Comparison of ENCODE assay signal across 8 cellular contexts in genomic region chr7:73850781-73851207, GRCh38. TPM values are rescaled to one million over a fixed set of nuclear protein-coding genes. Genes with fewer than 3 reads are reported as not detected.
DNase-seq lines count a peak whose midpoint lies in the region; ATAC-seq, FAIRE-seq and TF ChIP-seq lines count a peak whose summit lies in the region.

No MANE protein-coding gene starts in this region.

- no peaks in the 10 kb centered on the region for H3K9me1 ChIP-seq in keratinocyte (ENCODE audit: control insufficient read depth, extremely low read depth, insufficient read depth, low read length)

- H3K27me3 ChIP-seq in adipocyte (replicated peaks; ENCODE audit: control insufficient read depth, insufficient read depth, low read length): no peaks in the 10 kb centered on the region
- H3K27me3 ChIP-seq in keratinocyte (ENCODE audit: control insufficient read depth, extremely low read depth, insufficient read depth, low read length): no peaks in the 10 kb centered on the region
- H3K27me3 ChIP-seq in uterus: no peaks in the 10 kb centered on the region

- no peaks in the 10 kb centered on the region for H3K9me3 ChIP-seq in adipocyte (ENCODE audit: control insufficient read depth, low read length)
- no peaks in the 10 kb centered on the region for H3K9me3 ChIP-seq in keratinocyte (ENCODE audit: control insufficient read depth, low read depth, low read length)
- no peaks in the 10 kb centered on the region for H3K9me3 ChIP-seq in uterus

- no peak overlapping the region for H3K4me3 ChIP-seq in adipocyte (ENCODE audit: low read length)
- H3K4me3 ChIP-seq in keratinocyte (ENCODE audit: control insufficient read depth in 2 of 3, extremely low read depth in 1 of 3, insufficient read depth in 2 of 3, low read depth in 1 of 3, low read length in 3 of 3): peak overlapping the region in 1 of 3 experiments; percentile 4
- no peak overlapping the region for H3K4me3 ChIP-seq in uterus

- no peaks in the 10 kb centered on the region for H3K36me3 ChIP-seq in adipocyte (ENCODE audit: control insufficient read depth, insufficient read depth, low read length, severe bottlenecking)
- H3K36me3 ChIP-seq in keratinocyte (ENCODE audit: control insufficient read depth in 2 of 2, extremely low read depth in 1 of 2, insufficient read depth in 2 of 2, low read length in 2 of 2): no peaks in the 10 kb centered on the region
- no peaks in the 10 kb centered on the region for H3K36me3 ChIP-seq in uterus

- no peaks in the 10 kb centered on the region for H3K79me2 ChIP-seq in keratinocyte (ENCODE audit: control insufficient read depth, insufficient read depth, low read length)

- dilution Hi-C loops in keratinocyte (cut with MboI; ENCODE audit: extremely low pct_ligation_motif_present, low sequenced_read_pairs): loop anchor here (25.0 kb wide), 1 partner anchor 112 kb away; no protein-coding TSS in a partner anchor

- peak overlapping the region; percentile 67 for H3K4me2 ChIP-seq in keratinocyte (ENCODE audit: control insufficient read depth, extremely low read depth, insufficient read depth, low read depth, low read length)

- intact Hi-C loops in Right ventricle myocardium inferior (cut with DNase I): no loop called here
- intact Hi-C loops in cardiac septum (cut with DNase I): no loop called here
- intact Hi-C loops in uterus (cut with DNase I; ENCODE audit: low total_unique reads): no loop called here

- H4K20me1 ChIP-seq in keratinocyte (ENCODE audit: control insufficient read depth, extremely low read depth, insufficient read depth, low read length): no peaks in the 10 kb centered on the region

- peak overlapping the region; percentile 74 for H3K9ac ChIP-seq in adipocyte (ENCODE audit: low read length)
- peak overlapping the region; percentile 88 for H3K9ac ChIP-seq in keratinocyte (ENCODE audit: control insufficient read depth, extremely low read depth, insufficient read depth, low read length)

- H2AFZ ChIP-seq in keratinocyte (ENCODE audit: control insufficient read depth, low read length): no peak overlapping the region

- H3K4me1 ChIP-seq in adipocyte (ENCODE audit: control insufficient read depth, insufficient read depth, low read length): peaks cover 34% of the 10 kb centered on the region
- peaks cover 47% of the 10 kb centered on the region for H3K4me1 ChIP-seq in keratinocyte (ENCODE audit: control insufficient read depth, extremely low read depth, insufficient read depth, low read length)
- H3K4me1 ChIP-seq in uterus: peaks cover 0 to 3% of the 10 kb centered on the region in 2 donors

- no peak for TF ChIP-seq POLR2A in uterus (IDR thresholded peaks at IDR 0.05)

- DNase-seq in Right ventricle myocardium inferior (ENCODE audit: missing footprints): no peak
- no peak for DNase-seq in cardiac septum (ENCODE audit: low spot score)
- DNase-seq in adipocyte (ENCODE audit: low read depth): peak; percentile 98
- peak; percentile 78 for DNase-seq in keratinocyte (ENCODE audit: low read depth, low spot score)
- peak in 1 of 2 donors; percentile 82 for DNase-seq in uterus
- DNase-seq in stimulated activated CD8-positive, alpha-beta memory T cell treated with anti-CD3 and anti-CD28 coated beads, Interleukin-4, amount 100 ng/mL, for 48 hours: no peak
- DNase-seq in Ammon's horn (ENCODE audit: low spot score): no peak

- no peak for TF ChIP-seq CTCF in keratinocyte (optimal IDR thresholded peaks at IDR 0.05 in 1 of 3, IDR thresholded peaks at IDR 0.05 in 1 of 3, conservative IDR thresholded peaks at IDR 0.05 in 1 of 3; ENCODE audit: extremely low read depth in 1 of 3, insufficient read depth in 2 of 3, low read length in 3 of 3)
- no peak for TF ChIP-seq CTCF in uterus (IDR thresholded peaks at IDR 0.05)

- ATAC-seq in Right ventricle myocardium inferior (peak; percentile 72), GM21619 (IDR thresholded peaks at IDR 0.05; ENCODE audit: unreplicated experiment) (no peak)

- H3K27ac ChIP-seq in keratinocyte (ENCODE audit: control insufficient read depth, insufficient read depth, low read length) (peak overlapping the region; percentile 98), uterus (peak overlapping the region; percentile 86 to 96)

- FAIRE-seq in keratinocyte (lab: Jason Lieb, UNC): peak; percentile 84

RNA-seq across cellular contexts. Expression of gene METTL27, which starts 8.5 kb away (rescaled TPM):
- total RNA-seq in Right ventricle myocardium inferior (0.27 TPM), cardiac septum (0.35 TPM), uterus (1 to 10 TPM in 3 of 4 donors, not detected in 1; 1.5 to 9.3 (median 2.8) TPM)
- 0.90 to 1.4 TPM (median 0.97 TPM) in 3 replicates for polyA plus RNA-seq in keratinocyte
- polyA plus RNA-seq in keratinocyte (2011; ENCODE audit: low read depth): not detected
- polyA plus RNA-seq in keratinocyte (2011; cell fraction: cytosol; rRNA removed): 0.29 and 1.1 TPM in 2 replicates
- 1.5 and 1.8 TPM in 2 replicates for polyA plus RNA-seq in keratinocyte (2011; cell fraction: nucleus; rRNA removed)
- polyA plus RNA-seq in keratinocyte (2012; ENCODE audit: low replicate concordance): 0.90 and 2.2 TPM in 2 replicates
- polyA minus RNA-seq in keratinocyte: 0.69 to 1.2 TPM (median 1.2 TPM) in 3 replicates
- not detected for polyA minus RNA-seq in keratinocyte (2011; cell fraction: cytosol; rRNA and poly(A)+ RNA removed)
- 1.1 and 1.3 TPM in 2 replicates for polyA minus RNA-seq in keratinocyte (2011; cell fraction: nucleus; rRNA and poly(A)+ RNA removed)

RNA-seq across cellular contexts. Expression of gene TMEM270, which starts 10.2 kb away (rescaled TPM):
- total RNA-seq in Right ventricle myocardium inferior: not detected
- total RNA-seq in cardiac septum: not detected
- not detected in 3 replicates for polyA plus RNA-seq in keratinocyte
- not detected for polyA plus RNA-seq in keratinocyte (2011; ENCODE audit: low read depth)
- not detected in 2 replicates for polyA plus RNA-seq in keratinocyte (2011; cell fraction: cytosol; rRNA removed)
- not detected in 2 replicates for polyA plus RNA-seq in keratinocyte (2011; cell fraction: nucleus; rRNA removed)
- not detected in 2 replicates for polyA plus RNA-seq in keratinocyte (2012; ENCODE audit: low replicate concordance)
- not detected in 3 replicates for polyA minus RNA-seq in keratinocyte
- not detected for polyA minus RNA-seq in keratinocyte (2011; cell fraction: cytosol; rRNA and poly(A)+ RNA removed)
- polyA minus RNA-seq in keratinocyte (2011; cell fraction: nucleus; rRNA and poly(A)+ RNA removed): not detected in 2 replicates
- 1 to 10 TPM in 1 of 4 donors, not detected in 3; 1.1 TPM for total RNA-seq in uterus

RNA-seq across cellular contexts. Expression of gene CLDN4, which starts 20.0 kb away (rescaled TPM):
- total RNA-seq in Right ventricle myocardium inferior (not detected), cardiac septum (not detected), uterus (10 to 100 TPM in 1 of 4 donors, 1 to 10 TPM in 2, under 1 TPM in 1; 0.77 to 55.7 (median 4.5) TPM)
- polyA plus RNA-seq in keratinocyte: 7.2 to 14.8 TPM (median 13.7 TPM) in 3 replicates
- 69.0 TPM for polyA plus RNA-seq in keratinocyte (2011; ENCODE audit: low read depth)
- polyA plus RNA-seq in keratinocyte (2011; cell fraction: cytosol; rRNA removed): 5.5 and 5.8 TPM in 2 replicates
- 34.2 and 53.7 TPM in 2 replicates for polyA plus RNA-seq in keratinocyte (2011; cell fraction: nucleus; rRNA removed)
- 15.7 and 440 TPM in 2 replicates for polyA plus RNA-seq in keratinocyte (2012; ENCODE audit: low replicate concordance)
- polyA minus RNA-seq in keratinocyte: 7.8 to 16.4 TPM (median 9.5 TPM) in 3 replicates
- 21.9 TPM for polyA minus RNA-seq in keratinocyte (2011; cell fraction: cytosol; rRNA and poly(A)+ RNA removed)
- polyA minus RNA-seq in keratinocyte (2011; cell fraction: nucleus; rRNA and poly(A)+ RNA removed): 22.1 and 37.5 TPM in 2 replicates

Comparison
In these comparisons a context has a peak if more than half of its experiments do, and no peak if none do; other contexts are left out.
1. DNase-seq: peak in adipocyte (single experiment) and keratinocyte (single experiment); none in Right ventricle myocardium inferior (single experiment), cardiac septum (single experiment), stimulated activated CD8-positive, alpha-beta memory T cell treated with anti-CD3 and anti-CD28 coated beads, Interleukin-4, amount 100 ng/mL, for 48 hours (single experiment) and Ammon's horn (single experiment).